ENCODE assay signal across 8 cellular contexts in the genomic region with DNA sequence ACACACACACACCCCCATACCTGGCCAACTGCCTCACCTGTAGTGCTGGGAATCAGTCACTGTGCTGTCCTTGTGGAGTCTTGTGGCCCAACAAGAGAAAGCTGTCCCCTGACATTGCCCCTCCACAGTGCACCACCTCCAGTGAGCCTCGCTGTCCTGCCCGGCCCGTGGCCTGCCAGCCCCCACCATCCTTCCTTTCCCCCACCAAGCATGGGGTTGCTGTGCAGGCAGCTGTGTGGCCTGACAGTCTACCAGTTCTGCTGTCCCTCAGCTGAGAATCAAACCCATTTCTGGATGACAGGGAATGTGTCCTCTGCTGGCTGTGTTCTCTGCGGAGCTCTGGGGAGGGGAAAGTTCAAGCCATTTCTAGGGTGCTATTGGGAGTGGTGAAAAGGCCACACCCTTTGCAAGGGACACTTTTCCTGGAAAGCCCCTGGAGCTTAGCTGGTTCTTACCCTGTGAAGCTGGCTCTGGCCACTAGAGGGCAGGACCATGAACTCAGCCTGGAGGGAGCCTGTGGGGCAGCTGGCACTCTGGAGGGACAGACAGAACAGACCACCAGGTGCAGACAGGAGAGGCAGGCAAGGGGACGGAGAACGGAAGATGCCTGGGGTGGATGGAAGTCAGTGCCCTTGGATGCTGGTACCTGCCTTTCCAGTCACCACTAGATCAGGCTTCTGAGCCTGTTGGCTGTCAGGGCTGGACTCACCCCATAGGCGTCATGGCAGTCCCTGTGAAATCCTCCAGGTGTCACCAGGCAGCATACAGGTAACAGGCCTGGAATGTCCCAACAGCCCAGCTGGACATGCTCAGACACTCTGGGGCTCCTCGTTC. TPM values are rescaled to one million over a fixed set of nuclear protein-coding genes. Genes with fewer than 3 reads are reported as not detected.
DNase-seq lines count a peak whose midpoint lies in the region; ATAC-seq and TF ChIP-seq lines count a peak whose summit lies in the region.

No MANE protein-coding gene starts in this region.

- H3K9me3 ChIP-seq in hepatocyte (ENCODE audit: low read depth) = no peaks in the 10 kb centered on the region
- no peaks in the 10 kb centered on the region for H3K9me3 ChIP-seq in smooth muscle cell (replicated peaks; ENCODE audit: low read depth)

- no peaks in the 10 kb centered on the region for H3K79me2 ChIP-seq in hepatocyte
- H3K79me2 ChIP-seq in smooth muscle cell (ENCODE audit: low read depth) = no peaks in the 10 kb centered on the region

- TF ChIP-seq CTCF in hepatocyte (IDR thresholded peaks at IDR 0.05; ENCODE audit: poor library complexity) (peak; percentile 64), smooth muscle cell (IDR thresholded peaks at IDR 0.05; ENCODE audit: borderline replicate concordance, insufficient read depth, poor library complexity, severe bottlenecking) (peak; percentile 70)

- H4K20me1 ChIP-seq in hepatocyte (ENCODE audit: insufficient read depth, poor library complexity, severe bottlenecking) = no peaks in the 10 kb centered on the region
- no peaks in the 10 kb centered on the region for H4K20me1 ChIP-seq in smooth muscle cell (ENCODE audit: low read depth)

- H2AFZ ChIP-seq in hepatocyte = no peak overlapping the region
- no peak overlapping the region for H2AFZ ChIP-seq in smooth muscle cell (ENCODE audit: low read depth)

- H3K36me3 ChIP-seq in hepatocyte (replicated peaks; ENCODE audit: insufficient read depth, low read depth) (no peaks in the 10 kb centered on the region), smooth muscle cell (ENCODE audit: low read depth) (no peaks in the 10 kb centered on the region)

- H3K4me2 ChIP-seq in hepatocyte = no peak overlapping the region
- no peak overlapping the region for H3K4me2 ChIP-seq in smooth muscle cell

- ATAC-seq in GM21390 (IDR thresholded peaks at IDR 0.05; ENCODE audit: unreplicated experiment) = peak; percentile 82

- H3K9me2 ChIP-seq in hepatocyte (replicated peaks; ENCODE audit: insufficient read depth) = no peaks in the 10 kb centered on the region

- no peaks in the 10 kb centered on the region for H3F3A ChIP-seq in smooth muscle cell (ENCODE audit: low read depth)

- no peak overlapping the region for H3K9ac ChIP-seq in smooth muscle cell (ENCODE audit: low read depth)

- H3K27me3 ChIP-seq in hepatocyte (no peaks in the 10 kb centered on the region), smooth muscle cell (ENCODE audit: low read depth) (peaks cover 3% of the 10 kb centered on the region)

- H3K27ac ChIP-seq in hepatocyte = no peak overlapping the region
- no peak overlapping the region for H3K27ac ChIP-seq in smooth muscle cell (ENCODE audit: low read depth)

- H3K4me3 ChIP-seq in hepatocyte (no peak overlapping the region), smooth muscle cell (no peak overlapping the region)

- H3K4me1 ChIP-seq in hepatocyte (ENCODE audit: insufficient read depth) (no peaks in the 10 kb centered on the region), smooth muscle cell (ENCODE audit: low read depth) (no peaks in the 10 kb centered on the region)

- 39% methylated on average over 8 of the region's 8 CpGs for WGBS in hepatocyte (ENCODE audit: low lambda C conversion rate, missing lambda C conversion rate)
- WGBS in smooth muscle cell (ENCODE audit: low lambda C conversion rate) = 50% methylated on average over 8 of the region's 8 CpGs

- DNase-seq in DMS53 (lab: John Stamatoyannopoulos, UW) = peak; percentile 94
- DNase-seq in HuH-7.5 (ENCODE audit: low spot score) = peak; percentile 70
- DNase-seq in T-helper 1 cell = peak in 4 of 5 donors; percentile 29 to 57 (median 40)
- DNase-seq in amniotic epithelial cell (ENCODE audit: low read depth) = peak; percentile 41
- DNase-seq in hepatocyte (ENCODE audit: low spot score) = peak; percentile 73
- peak; percentile 6 for DNase-seq in smooth muscle cell (lab: John Stamatoyannopoulos, UW; ENCODE audit: unreplicated experiment)
- no peak for DNase-seq in GOT3 (lab: John Stamatoyannopoulos, UW)

RNA-seq across cellular contexts. Expression of a gene that starts 10.5 kb away (rescaled TPM):
- total RNA-seq in hepatocyte (17.8 and 21.0 TPM in 2 replicates), smooth muscle cell (14.9 and 20.3 TPM in 2 replicates)
- polyA plus RNA-seq in hepatocyte (11.7 and 13.2 TPM in 2 replicates), smooth muscle cell (8.4 and 9.4 TPM in 2 replicates)
